Comparison of ENCODE assay signal across 24 cellular contexts in genomic region chr16:76232704-76233103, GRCh38. TPM values are rescaled to one million over a fixed set of nuclear protein-coding genes. Genes with fewer than 3 reads are reported as not detected.
"Had no signal": no experiment of that assay in that cellular context is flagged by ENCODE, and none has a peak within 500 bp of the region (broad histone marks: within the 10 kb centered on the region; RNA-seq: fewer than 3 reads in every experiment).

No MANE protein-coding gene starts in this region.

- H3K9ac ChIP-seq: KMS-11 had no signal

- H3K4me3 ChIP-seq: SJSA1, SK-N-MC had no signal

- DNase-seq: Kasumi-1, MM.1S, NCI-H1092 treated with DMSO at 0.1 percent for 48 hours, NCI-H1436, NCI-H187, NCI-H2029, NCI-H2081 treated with DMSO at 0.1 percent for 48 hours, NCI-H2171, NCI-H226, NCI-H446, NCI-H510A, NCI-H524 treated with DMSO at 0.1 percent for 48 hours, NCI-H69, NCI-H774, Right ventricle myocardium superior, RPMI8226, SIG-M5 had no signal

- FAIRE-seq: HTR-8/SVneo, RCC 7860 had no signal

- H3K27me3 ChIP-seq: SJSA1 had no signal

- H3K9me3 ChIP-seq: SJSA1 had no signal

- H3K36me3 ChIP-seq: SJSA1 had no signal

- H3K4me1 ChIP-seq: SJSA1 had no signal

- H3K4me2 ChIP-seq: KMS-11 had no signal

- H3K27ac ChIP-seq: HL-60, KMS-11, SJSA1, SK-N-MC had no signal

RNA-seq across cellular contexts. Expression of gene CNTNAP4, which starts 44.5 kb away (rescaled TPM):
- total RNA-seq: M059J, Right ventricle myocardium superior, SJSA1 had no signal
